ENCODE assay signal across 22 cellular contexts in the genomic region with DNA sequence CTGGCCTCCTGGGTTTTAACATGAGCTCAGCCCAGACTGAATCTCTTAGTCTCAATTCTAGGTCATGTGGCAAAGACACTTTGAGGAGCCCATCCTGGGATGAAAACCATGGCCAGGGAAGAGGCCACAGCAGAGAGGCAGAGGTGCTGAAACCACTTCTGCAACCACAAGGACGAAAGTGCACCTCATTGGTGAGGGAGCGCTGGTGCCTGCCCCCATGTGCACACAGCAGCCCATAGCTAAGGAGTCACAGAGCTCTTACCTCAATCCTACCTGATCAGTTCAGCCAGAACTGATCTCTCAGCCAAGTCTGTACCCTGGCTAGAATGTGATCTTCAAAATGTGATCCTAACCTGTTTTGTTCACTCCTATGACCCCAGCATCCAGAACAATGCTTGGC. TPM values are rescaled to one million over a fixed set of nuclear protein-coding genes. Genes with fewer than 3 reads are reported as not detected.
A peak's percentile ranks its signal among the peaks of the same experiment; 100 is the strongest.
DNase-seq lines count a peak whose midpoint lies in the region; ATAC-seq, FAIRE-seq and TF ChIP-seq lines count a peak whose summit lies in the region.
"Had no signal": no experiment of that assay in that cellular context is flagged by ENCODE, and none has a peak within 500 bp of the region (broad histone marks: within the 10 kb centered on the region; RNA-seq: fewer than 3 reads in every experiment).

No MANE protein-coding gene starts in this region.

- H2BK20ac ChIP-seq in IMR-90 (ENCODE audit: low read depth, low read length) = no peak overlapping the region

- H3K27ac ChIP-seq in IMR-90 (ENCODE audit: insufficient read depth, low read length) = no peak overlapping the region
- H3K27ac ChIP-seq in K562 (ENCODE audit: extremely low read depth, low read depth, low read length) = no peak overlapping the region
- peak overlapping the region; percentile 68 for H3K27ac ChIP-seq in muscle layer of colon (ENCODE audit: low read depth, low read length)
- peak overlapping the region in 3 of 5 donors; percentile 2 to 92 (median 87) for H3K27ac ChIP-seq in stomach
- H3K27ac ChIP-seq: BLaER1 treated with 17β-estradiol and CSF1 and Interleukin-3, amounts not matched to agents 10 nM and 100 nM had no signal

- TF ChIP-seq RAD21 in IMR-90 (IDR thresholded peaks at IDR 0.05; ENCODE audit: low read length) (no peak), K562 (CRISPR knock-in tag; conservative IDR thresholded peaks at IDR 0.05 in 1 of 2, IDR thresholded peaks at IDR 0.05 in 1 of 2) (no peak)

- no peaks in the 10 kb centered on the region for H3K9me3 ChIP-seq in IMR-90 (ENCODE audit: control insufficient read depth, insufficient read depth, low read length)
- H3K9me3 ChIP-seq in K562 (replicated peaks; ENCODE audit: control insufficient read depth, insufficient read depth, low read depth, low read length) = no peaks in the 10 kb centered on the region
- no peaks in the 10 kb centered on the region for H3K9me3 ChIP-seq in muscle layer of colon (ENCODE audit: low read length)
- H3K9me3 ChIP-seq in stomach = no peaks in the 10 kb centered on the region
- H3K9me3 ChIP-seq: BLaER1 treated with 17β-estradiol and CSF1 and Interleukin-3, amounts not matched to agents 10 nM and 100 nM; MG63 had no signal

- no peak overlapping the region for H3K27ac Mint-ChIP-seq in stimulated activated naive CD8-positive, alpha-beta T cell treated with anti-CD3 and anti-CD28 coated beads, Interleukin-15, amount 100 ng/mL, for 72 hours
- H3K27ac Mint-ChIP-seq: CD8-positive, alpha-beta T cell; H9 had no signal

- 100% methylated on average over 1 of the region's 2 CpGs; no CpG with 5 or more reads in 1 of the 2 experiments for WGBS in IMR-90 (ENCODE audit: extremely low coverage in 2 of 2, insufficient read length in 1 of 2), 2 experiments
- WGBS in K562 (ENCODE audit: insufficient coverage, low coverage, missing lambda C conversion rate) = 0% methylated on average over 2 of the region's 2 CpGs
- WGBS in stomach, 5 donors = 75 to 98% (median 92%) methylated on average over 2 of the region's 2 CpGs

- H3K4me2 ChIP-seq in IMR-90 (ENCODE audit: low read depth, low read length) (no peak overlapping the region), K562 (ENCODE audit: insufficient read depth, low read length) (no peak overlapping the region)
- H3K4me2 ChIP-seq: BLaER1 treated with 17β-estradiol and CSF1 and Interleukin-3, amounts not matched to agents 10 nM and 100 nM had no signal

- H3K18ac ChIP-seq in IMR-90 (ENCODE audit: low read depth, low read length) = no peak overlapping the region

- no peaks in the 10 kb centered on the region for H3K79me1 ChIP-seq in IMR-90 (ENCODE audit: low read depth in 1 of 2, low read length in 2 of 2)

- no peak overlapping the region for H3K4me3 ChIP-seq in IMR-90 (ENCODE audit: insufficient read depth, low read depth, low read length)
- no peak overlapping the region for H3K4me3 ChIP-seq in K562
- H3K4me3 ChIP-seq in muscle layer of colon (ENCODE audit: low read depth in 1 of 2, low read length in 2 of 2) = no peak overlapping the region
- no peak overlapping the region for H3K4me3 ChIP-seq in stomach
- H3K4me3 ChIP-seq: BLaER1 treated with 17β-estradiol and CSF1 and Interleukin-3, amounts not matched to agents 10 nM and 100 nM; MG63 had no signal

- no peaks in the 10 kb centered on the region for H3K36me3 ChIP-seq in IMR-90 (ENCODE audit: control insufficient read depth, insufficient read depth, low read length)
- H3K36me3 ChIP-seq in K562 (ENCODE audit: control insufficient read depth, insufficient read depth, low read length) = no peaks in the 10 kb centered on the region
- no peaks in the 10 kb centered on the region for H3K36me3 ChIP-seq in muscle layer of colon (ENCODE audit: insufficient read depth, low read length)
- H3K36me3 ChIP-seq in stomach = no peaks in the 10 kb centered on the region
- H3K36me3 ChIP-seq: BLaER1 treated with 17β-estradiol and CSF1 and Interleukin-3, amounts not matched to agents 10 nM and 100 nM; MG63 had no signal

- no peak for DNase-seq in IMR-90
- no peak for DNase-seq in K562 (ENCODE audit: extremely low read depth in 1 of 4, low spot score in 3 of 4)
- no peak for DNase-seq in stomach
- DNase-seq in D721Med (ENCODE audit: insufficient read length, low spot score) = no peak
- no peak for DNase-seq in stimulated activated naive CD8-positive, alpha-beta T cell treated with anti-CD3 and anti-CD28 coated beads, Interleukin-15, amount 100 ng/mL, for 72 hours
- no peak for DNase-seq in activated T-cell treated with anti-CD3 and anti-CD28 coated beads, Interleukin-2, amount 50 U/mL, for 4 hours
- DNase-seq: Calu3; CD8-positive, alpha-beta T cell; H9; Karpas-422; NCI-H1048; NCI-H1436; NCI-H1930; NCI-H226; NCI-H82; PC-3; RPMI8226 had no signal

- peak overlapping the region; percentile 11 for H2AK9ac ChIP-seq in IMR-90 (replicated peaks; ENCODE audit: low read depth, low read length, poor library complexity)

- no peaks in the 10 kb centered on the region for H3K9me3 Mint-ChIP-seq in stimulated activated naive CD8-positive, alpha-beta T cell treated with anti-CD3 and anti-CD28 coated beads, Interleukin-15, amount 100 ng/mL, for 72 hours
- H3K9me3 Mint-ChIP-seq in activated T-cell treated with anti-CD3 and anti-CD28 coated beads, Interleukin-2, amount 50 U/mL, for 4 hours = no peaks in the 10 kb centered on the region
- H3K9me3 Mint-ChIP-seq: CD8-positive, alpha-beta T cell; H9 had no signal

- TF ChIP-seq POLR2A in IMR-90 (IDR thresholded peaks at IDR 0.05; ENCODE audit: low read depth, low read length) (no peak), K562 (conservative IDR thresholded peaks at IDR 0.05) (no peak), stomach (IDR thresholded peaks at IDR 0.05) (no peak)

- H3K4me1 ChIP-seq in IMR-90 (ENCODE audit: control insufficient read depth, insufficient read depth, low read length) = no peaks in the 10 kb centered on the region; the same call in 1 of the 2 replicates
- peaks cover 0 to 5% of the 10 kb centered on the region in 2 experiments; a peak in 2 of 5 replicates for H3K4me1 ChIP-seq in K562 (replicated peaks in 1 of 2; ENCODE audit: control insufficient read depth in 2 of 2, insufficient read depth in 2 of 2, low read length in 2 of 2)
- peaks cover 30% of the 10 kb centered on the region for H3K4me1 ChIP-seq in muscle layer of colon (ENCODE audit: insufficient read depth, low read length)
- peaks cover 17 to 30% (median 23%) of the 10 kb centered on the region in 4 donors for H3K4me1 ChIP-seq in stomach

- no peak overlapping the region; the same call in 1 of the 2 replicates for H3K4ac ChIP-seq in IMR-90 (ENCODE audit: low read depth, low read length)

- H4K20me1 ChIP-seq in IMR-90 (ENCODE audit: insufficient read depth, low read length) = no peaks in the 10 kb centered on the region
- H4K20me1 ChIP-seq in K562 (replicated peaks; ENCODE audit: control insufficient read depth, insufficient read depth, low read length) = no peaks in the 10 kb centered on the region
- H4K20me1 ChIP-seq: BLaER1 treated with 17β-estradiol and CSF1 and Interleukin-3, amounts not matched to agents 10 nM and 100 nM had no signal

- TF ChIP-seq EP300 in K562 (IDR thresholded peaks at IDR 0.05; ENCODE audit: low read length) (no peak), stomach (IDR thresholded peaks at IDR 0.05) (no peak)

- H3K9ac ChIP-seq in IMR-90 (ENCODE audit: low read depth, low read length) = no peak overlapping the region
- H3K9ac ChIP-seq in K562 (ENCODE audit: insufficient read depth in 1 of 2, low read depth in 2 of 2, low read length in 2 of 2) = no peak overlapping the region
- no peak overlapping the region for H3K9ac ChIP-seq in muscle layer of colon (ENCODE audit: low read length)
- H3K9ac ChIP-seq: BLaER1 treated with 17β-estradiol and CSF1 and Interleukin-3, amounts not matched to agents 10 nM and 100 nM had no signal

- POLR2A ChIA-PET in IMR-90 (lab: Charles Lee; ENCODE audit: unreplicated experiment) = interaction anchor here (0.6 kb wide), 1 partner anchor 113 kb away, joined by 6 read pairs; no protein-coding TSS in a partner anchor
- POLR2A ChIA-PET in K562 (lab: Yijun Ruan, JAX) = interaction anchor here (0.8 to 1.3 kb wide), 3 partner anchors 15 to 19 kb away, joined by 3 to 5 read pairs (median 3); no protein-coding TSS in a partner anchor

- H4K5ac ChIP-seq in IMR-90 (ENCODE audit: low read depth, low read length) = no peak overlapping the region

- in situ Hi-C loops in IMR-90 (cut with MboI; ENCODE audit: low sequenced_read_pairs) = loop anchor here (5.0 kb wide), 1 partner anchor 52 kb away; no protein-coding TSS in a partner anchor
- in situ Hi-C loops in K562 (cut with MboI) = no loop called here

- no peak overlapping the region for H4K91ac ChIP-seq in IMR-90 (ENCODE audit: insufficient read depth, low read depth, low read length)

- no peak overlapping the region for H3K56ac ChIP-seq in IMR-90 (ENCODE audit: extremely low read depth, insufficient read depth, low read length)

- no peak overlapping the region for H4K8ac ChIP-seq in IMR-90 (ENCODE audit: low read depth in 2 of 2, low read length in 2 of 2)

- H3K27me3 ChIP-seq in IMR-90 (ENCODE audit: control insufficient read depth, insufficient read depth, low read length) = no peaks in the 10 kb centered on the region
- H3K27me3 ChIP-seq in K562 (ENCODE audit: control insufficient read depth in 2 of 2, insufficient read depth in 2 of 2, low read length in 2 of 2) = peaks cover 29 to 69% of the 10 kb centered on the region in 2 experiments
- H3K27me3 ChIP-seq in muscle layer of colon (ENCODE audit: control insufficient read depth in 1 of 2, insufficient read depth in 2 of 2, low read length in 2 of 2) = no peaks in the 10 kb centered on the region
- no peaks in the 10 kb centered on the region for H3K27me3 ChIP-seq in stomach
- H3K27me3 ChIP-seq: BLaER1 treated with 17β-estradiol and CSF1 and Interleukin-3, amounts not matched to agents 10 nM and 100 nM; MG63 had no signal

- FAIRE-seq in K562 (lab: Jason Lieb, UNC) = no peak
- FAIRE-seq in D721Med (lab: Jason Lieb, UNC) = no peak
- FAIRE-seq: GM12892, GM18507 had no signal

- no peak overlapping the region for H2BK5ac ChIP-seq in IMR-90 (ENCODE audit: low read depth, low read length, poor library complexity, severe bottlenecking)

- TF ChIP-seq CTCF in IMR-90 (conservative IDR thresholded peaks at IDR 0.05; ENCODE audit: low read depth, low read length) (no peak), K562 (IDR thresholded peaks at IDR 0.05 in 2 of 3, conservative IDR thresholded peaks at IDR 0.05 in 1 of 3; ENCODE audit: insufficient read depth in 2 of 3, low read depth in 1 of 3, low read length in 3 of 3) (no peak), stomach (IDR thresholded peaks at IDR 0.05) (no peak), D721Med (IDR thresholded peaks at IDR 0.05; ENCODE audit: insufficient read depth, missing control alignments) (no peak)

- no peak overlapping the region for H3K14ac ChIP-seq in IMR-90 (replicated peaks; ENCODE audit: low read depth, low read length)

- H3K4me1 Mint-ChIP-seq in stimulated activated naive CD8-positive, alpha-beta T cell treated with anti-CD3 and anti-CD28 coated beads, Interleukin-15, amount 100 ng/mL, for 72 hours = no peaks in the 10 kb centered on the region
- no peaks in the 10 kb centered on the region for H3K4me1 Mint-ChIP-seq in activated T-cell treated with anti-CD3 and anti-CD28 coated beads, Interleukin-2, amount 50 U/mL, for 4 hours (ENCODE audit: low read depth)

- peak overlapping the region; percentile 64 for H2AK5ac ChIP-seq in IMR-90 (ENCODE audit: low read depth, low read length)

- no peak overlapping the region for H3K23ac ChIP-seq in IMR-90 (ENCODE audit: low read depth, low read length)

- H3K27me3 Mint-ChIP-seq in stimulated activated naive CD8-positive, alpha-beta T cell treated with anti-CD3 and anti-CD28 coated beads, Interleukin-15, amount 100 ng/mL, for 72 hours = no peaks in the 10 kb centered on the region
- no peaks in the 10 kb centered on the region for H3K27me3 Mint-ChIP-seq in activated T-cell treated with anti-CD3 and anti-CD28 coated beads, Interleukin-2, amount 50 U/mL, for 4 hours (ENCODE audit: low read depth)

- H3K4me3 Mint-ChIP-seq in stimulated activated naive CD8-positive, alpha-beta T cell treated with anti-CD3 and anti-CD28 coated beads, Interleukin-15, amount 100 ng/mL, for 72 hours = no peak overlapping the region
- H3K4me3 Mint-ChIP-seq in activated T-cell treated with anti-CD3 and anti-CD28 coated beads, Interleukin-2, amount 50 U/mL, for 4 hours = no peak overlapping the region
- H3K4me3 Mint-ChIP-seq: CD8-positive, alpha-beta T cell had no signal

- ATAC-seq in IMR-90 (ENCODE audit: low read depth) (no peak), K562 (no peak)
- no peak for ATAC-seq in stimulated activated naive CD8-positive, alpha-beta T cell treated with anti-CD3 and anti-CD28 coated beads, Interleukin-15, amount 100 ng/mL, for 72 hours
- ATAC-seq in activated T-cell treated with anti-CD3 and anti-CD28 coated beads, Interleukin-2, amount 50 U/mL, for 4 hours = no peak
- ATAC-seq: CD8-positive, alpha-beta T cell; PC-3 had no signal

- H2BK15ac ChIP-seq in IMR-90 (ENCODE audit: low read depth, low read length) = peak overlapping the region; percentile 53; the same call in 1 of the 3 replicates

- intact Hi-C loops in IMR-90 (cut with micrococcal nuclease) = no loop called here
- intact Hi-C loops in K562 (cut with micrococcal nuclease) = no loop called here
- intact Hi-C loops in stomach (cut with DNase I; ENCODE audit: low total_unique reads) = no loop called here

- no TSS peak for BruUV-seq in IMR-90 (replicated peaks; lab: Mats Ljungman, UMichigan)
- no TSS peak for BruUV-seq in K562 (replicated peaks; lab: Mats Ljungman, UMichigan)

- no peaks in the 10 kb centered on the region for H3K36me3 Mint-ChIP-seq in activated T-cell treated with anti-CD3 and anti-CD28 coated beads, Interleukin-2, amount 50 U/mL, for 4 hours (ENCODE audit: insufficient read depth)
- H3K36me3 Mint-ChIP-seq: CD8-positive, alpha-beta T cell had no signal

- H2AFZ ChIP-seq in IMR-90 (replicated peaks; ENCODE audit: low read length, poor library complexity) = no peak overlapping the region
- no peak overlapping the region for H2AFZ ChIP-seq in K562 (ENCODE audit: low read depth, low read length)

- CTCF ChIA-PET in IMR-90 (lab: Yijun Ruan, JAX) = no interaction called here
- CTCF ChIA-PET in K562 (lab: Yijun Ruan, JAX; ENCODE audit: low intra/inter-chr PET ratio) = no interaction called here

- dilution Hi-C loops in IMR-90 (cut with HindIII; ENCODE audit: low sequenced_read_pairs, unreplicated experiment) = no loop called here

- H3K79me2 ChIP-seq in K562 (ENCODE audit: control insufficient read depth, insufficient read depth, low read length) = no peaks in the 10 kb centered on the region

- no peak overlapping the region for H2BK120ac ChIP-seq in IMR-90 (ENCODE audit: low read depth, low read length)

- H3K9me1 ChIP-seq in IMR-90 (ENCODE audit: insufficient read depth, low read length) (no peaks in the 10 kb centered on the region), K562 (ENCODE audit: control insufficient read depth, insufficient read depth, low read length) (no peaks in the 10 kb centered on the region)

RNA-seq across cellular contexts. Expression of a gene that starts 32.9 kb away (rescaled TPM):
- total RNA-seq in IMR-90 (2012; rRNA removed) (230 and 484 TPM in 2 replicates), K562 (2014; rRNA removed) (272 and 273 TPM in 2 replicates), K562 (2014; rRNA removed; fragmentation: Illumina TruSeq; extraction: Trizol) (690 and 726 TPM in 2 replicates), K562 (2015; rRNA removed; fragmentation: Illumina TruSeq; extraction: Trizol) (537 and 597 TPM in 2 replicates), K562 (2021) (434 and 437 TPM in 2 replicates), stomach (100 to 1,000 TPM in 4 of 5 donors, 10 to 100 TPM in 1; 68.9 to 269 (median 130) TPM)
- polyA plus RNA-seq in IMR-90 (2012; rRNA removed) (205 and 295 TPM in 2 replicates), K562 (2011; rRNA removed) (836 and 1,016 TPM in 2 replicates), K562 (2014; fragmentation: Illumina TruSeq; extraction: Trizol) (557 and 668 TPM in 2 replicates), K562 (2014; fragmentation: Nextera tagmentation; extraction: Ambion mirVana) (1,000 to 10,000 TPM; 1,645 to 1,892 TPM), K562 (2014; rRNA removed) (502 and 509 TPM in 2 replicates), stomach (100 to 1,000 TPM; 169 to 289 (median 267) TPM)
- polyA plus RNA-seq in IMR-90 (2012; cell fraction: cytosol; rRNA removed) = 118 and 134 TPM in 2 replicates
- polyA plus RNA-seq in IMR-90 (2012; cell fraction: nucleus; rRNA removed; ENCODE audit: low replicate concordance) = 48.5 and 140 TPM in 2 replicates
- total RNA-seq in K562 (2011; cell fraction: chromatin; rRNA removed; ENCODE audit: low replicate concordance) = 83.3 and 146 TPM in 2 replicates
- total RNA-seq in K562 (2011; cell fraction: nucleolus; rRNA removed) = 43.4 and 63.3 TPM in 2 replicates
- total RNA-seq in K562 (2011; cell fraction: nucleoplasm; rRNA removed) = 146 and 277 TPM in 2 replicates
- polyA plus RNA-seq in K562 (2011; cell fraction: cytosol; rRNA removed) = 227 and 688 TPM in 2 replicates
- polyA plus RNA-seq in K562 (2011; cell fraction: nucleus; rRNA removed) = 227 and 377 TPM in 2 replicates
- 392 and 460 TPM in 2 replicates for polyA plus RNA-seq in K562 (2012)
- 359 and 411 TPM in 2 replicates for polyA minus RNA-seq in K562 (2011; rRNA and poly(A)+ RNA removed)
- polyA minus RNA-seq in K562 (2011; cell fraction: cytosol; rRNA and poly(A)+ RNA removed) = 148 and 171 TPM in 2 replicates
- polyA minus RNA-seq in K562 (2011; cell fraction: nucleus; rRNA and poly(A)+ RNA removed) = 33.3 and 80.0 TPM in 2 replicates
- total RNA-seq in activated T-cell treated with anti-CD3 and anti-CD28 coated beads, Interleukin-2, amount 50 U/mL, for 4 hours = 100 to 1,000 TPM; 261 to 287 (median 273) TPM

Comparison
In these comparisons a context has a peak if more than half of its experiments do, and no peak if none do; other contexts are left out.
1. H3K27ac ChIP-seq: peak in muscle layer of colon (single experiment) and stomach (3 of 5); none in IMR-90 (single experiment) and K562 (single experiment).